7 cellular contexts compared by ENCODE assay signal in the genomic region with DNA sequence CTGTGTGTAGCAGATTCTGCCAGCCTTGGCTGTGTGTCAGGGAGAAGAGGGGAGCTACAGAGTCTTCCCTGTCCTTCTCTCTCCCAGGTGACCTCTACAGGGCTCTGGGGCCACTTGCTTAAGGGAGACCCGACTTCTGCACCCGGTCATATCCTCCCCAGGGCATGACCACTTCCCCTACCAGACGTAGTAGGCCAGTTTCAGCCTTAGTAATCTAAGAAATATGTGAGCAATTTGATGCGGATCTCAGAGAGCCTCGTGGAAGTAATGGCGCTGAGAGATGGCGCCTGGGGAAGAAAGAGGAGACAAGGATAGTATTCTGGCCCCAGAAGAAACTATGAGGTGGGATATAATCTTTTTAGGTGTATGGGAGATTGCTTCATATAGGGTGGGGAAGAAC. TPM values are rescaled to one million over a fixed set of nuclear protein-coding genes. Genes with fewer than 3 reads are reported as not detected.
DNase-seq lines count a peak whose midpoint lies in the region; ATAC-seq, FAIRE-seq and TF ChIP-seq lines count a peak whose summit lies in the region.

No MANE protein-coding gene starts in this region.

- no peak for TF ChIP-seq RAD21 in Ishikawa (IDR thresholded peaks at IDR 0.05; ENCODE audit: low read depth)

- H4K20me1 ChIP-seq in astrocyte (ENCODE audit: insufficient read depth, low read length), result peaks cover 23% of the 10 kb centered on the region

- TF ChIP-seq EP300 in Ishikawa (IDR thresholded peaks at IDR 0.05; ENCODE audit: borderline replicate concordance), result no peak

- H3K36me3 ChIP-seq in astrocyte (ENCODE audit: insufficient read depth, low read length), result no peaks in the 10 kb centered on the region
- H3K36me3 ChIP-seq in tibial artery, result no peaks in the 10 kb centered on the region

- peak overlapping the region; percentile 87 for H3K27ac ChIP-seq in astrocyte (ENCODE audit: low read depth, low read length)
- H3K27ac ChIP-seq in tibial artery, result peak overlapping the region; percentile 88 to 99

- H3K4me3 ChIP-seq in astrocyte (ENCODE audit: insufficient read depth, low read depth, low read length) (no peak overlapping the region), tibial artery (no peak overlapping the region)

- H3K36me3 Mint-ChIP-seq in astrocyte (ENCODE audit: low read depth, unreplicated experiment) (peaks cover 3% of the 10 kb centered on the region), T-helper 17 cell (ENCODE audit: low read depth) (no peaks in the 10 kb centered on the region)

- FAIRE-seq in astrocyte (lab: Jason Lieb, UNC), result peak; percentile 72

- DNase-seq in astrocyte (ENCODE audit: low read depth) (peak; percentile 91), kidney tubule cell (ENCODE audit: low spot score) (peak; percentile 89), tibial artery (peak in 1 of 2 donors; percentile 73), T-helper 17 cell (no peak)

- peak overlapping the region; percentile 59 for H3K9ac ChIP-seq in astrocyte (ENCODE audit: low read length)

- H3K4me1 ChIP-seq in astrocyte (ENCODE audit: insufficient read depth, low read length), result peaks cover 54% of the 10 kb centered on the region
- peaks cover 4 to 99% (median 94%) of the 10 kb centered on the region in 4 donors for H3K4me1 ChIP-seq in tibial artery

- peak overlapping the region; percentile 9 for H3K4me3 Mint-ChIP-seq in astrocyte (ENCODE audit: unreplicated experiment)
- H3K4me3 Mint-ChIP-seq in T-helper 17 cell, result no peak overlapping the region

- H3K27me3 Mint-ChIP-seq in astrocyte (ENCODE audit: low read depth, unreplicated experiment) (peaks cover 55% of the 10 kb centered on the region), T-helper 17 cell (peaks cover 33% of the 10 kb centered on the region)

- H3K27ac Mint-ChIP-seq in astrocyte (ENCODE audit: unreplicated experiment) (peak overlapping the region; percentile 53), T-helper 17 cell (no peak overlapping the region)

- intact Hi-C loops in tibial artery (cut with DNase I; ENCODE audit: low total_unique reads), result loop anchor here (5.0 kb wide), 1 partner anchor 40 kb away; a partner anchor contains a TSS

- ATAC-seq in GM21529 (IDR thresholded peaks at IDR 0.05; ENCODE audit: unreplicated experiment), result no peak
- no peak for ATAC-seq in HG03457 (IDR thresholded peaks at IDR 0.05; ENCODE audit: unreplicated experiment)
- ATAC-seq in T-helper 17 cell, result no peak

- peak overlapping the region; percentile 66 for H3K4me2 ChIP-seq in astrocyte (ENCODE audit: low read length)

- H3K9me3 ChIP-seq in astrocyte (ENCODE audit: insufficient read depth, low read depth, low read length) (no peaks in the 10 kb centered on the region), tibial artery (no peaks in the 10 kb centered on the region), T-helper 17 cell (ENCODE audit: control insufficient read depth, low read length, poor library complexity, severe bottlenecking) (no peaks in the 10 kb centered on the region)

- H2AFZ ChIP-seq in astrocyte (ENCODE audit: low read depth, low read length), result no peak overlapping the region

- H3K27me3 ChIP-seq in astrocyte (ENCODE audit: insufficient read depth, low read length) (no peaks in the 10 kb centered on the region), tibial artery (no peaks in the 10 kb centered on the region)

- peaks cover 94% of the 10 kb centered on the region for H3K79me2 ChIP-seq in astrocyte (ENCODE audit: insufficient read depth, low read length)

- TF ChIP-seq CTCF in astrocyte (IDR thresholded peaks at IDR 0.05; ENCODE audit: insufficient read depth, low read depth, low read length), result no peak
- no peak for TF ChIP-seq CTCF in tibial artery (IDR thresholded peaks at IDR 0.05)

- H3K9me3 Mint-ChIP-seq in astrocyte (ENCODE audit: unreplicated experiment), result peaks cover 5% of the 10 kb centered on the region

- peaks cover 29% of the 10 kb centered on the region for H3K4me1 Mint-ChIP-seq in astrocyte (ENCODE audit: low read depth, unreplicated experiment)
- peaks cover 3% of the 10 kb centered on the region for H3K4me1 Mint-ChIP-seq in T-helper 17 cell

TF ChIP-seq in Ishikawa, 13 proteins besides CTCF, POLR2A, EP300 and RAD21:
- TF ChIP-seq, protein P1, sequence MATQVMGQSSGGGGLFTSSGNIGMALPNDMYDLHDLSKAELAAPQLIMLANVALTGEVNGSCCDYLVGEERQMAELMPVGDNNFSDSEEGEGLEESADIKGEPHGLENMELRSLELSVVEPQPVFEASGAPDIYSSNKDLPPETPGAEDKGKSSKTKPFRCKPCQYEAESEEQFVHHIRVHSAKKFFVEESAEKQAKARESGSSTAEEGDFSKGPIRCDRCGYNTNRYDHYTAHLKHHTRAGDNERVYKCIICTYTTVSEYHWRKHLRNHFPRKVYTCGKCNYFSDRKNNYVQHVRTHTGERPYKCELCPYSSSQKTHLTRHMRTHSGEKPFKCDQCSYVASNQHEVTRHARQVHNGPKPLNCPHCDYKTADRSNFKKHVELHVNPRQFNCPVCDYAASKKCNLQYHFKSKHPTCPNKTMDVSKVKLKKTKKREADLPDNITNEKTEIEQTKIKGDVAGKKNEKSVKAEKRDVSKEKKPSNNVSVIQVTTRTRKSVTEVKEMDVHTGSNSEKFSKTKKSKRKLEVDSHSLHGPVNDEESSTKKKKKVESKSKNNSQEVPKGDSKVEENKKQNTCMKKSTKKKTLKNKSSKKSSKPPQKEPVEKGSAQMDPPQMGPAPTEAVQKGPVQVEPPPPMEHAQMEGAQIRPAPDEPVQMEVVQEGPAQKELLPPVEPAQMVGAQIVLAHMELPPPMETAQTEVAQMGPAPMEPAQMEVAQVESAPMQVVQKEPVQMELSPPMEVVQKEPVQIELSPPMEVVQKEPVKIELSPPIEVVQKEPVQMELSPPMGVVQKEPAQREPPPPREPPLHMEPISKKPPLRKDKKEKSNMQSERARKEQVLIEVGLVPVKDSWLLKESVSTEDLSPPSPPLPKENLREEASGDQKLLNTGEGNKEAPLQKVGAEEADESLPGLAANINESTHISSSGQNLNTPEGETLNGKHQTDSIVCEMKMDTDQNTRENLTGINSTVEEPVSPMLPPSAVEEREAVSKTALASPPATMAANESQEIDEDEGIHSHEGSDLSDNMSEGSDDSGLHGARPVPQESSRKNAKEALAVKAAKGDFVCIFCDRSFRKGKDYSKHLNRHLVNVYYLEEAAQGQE (IDR thresholded peaks at IDR 0.05; ENCODE audit: low read depth), result no peak
- TF ChIP-seq, protein P2, sequence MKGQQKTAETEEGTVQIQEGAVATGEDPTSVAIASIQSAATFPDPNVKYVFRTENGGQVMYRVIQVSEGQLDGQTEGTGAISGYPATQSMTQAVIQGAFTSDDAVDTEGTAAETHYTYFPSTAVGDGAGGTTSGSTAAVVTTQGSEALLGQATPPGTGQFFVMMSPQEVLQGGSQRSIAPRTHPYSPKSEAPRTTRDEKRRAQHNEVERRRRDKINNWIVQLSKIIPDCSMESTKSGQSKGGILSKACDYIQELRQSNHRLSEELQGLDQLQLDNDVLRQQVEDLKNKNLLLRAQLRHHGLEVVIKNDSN (IDR thresholded peaks at IDR 0.05), result no peak
- peak; percentile 70 for TF ChIP-seq TEAD4 (IDR thresholded peaks at IDR 0.05)

RNA-seq across cellular contexts. Expression of a gene that starts 41.9 kb away (rescaled TPM):
- total RNA-seq in astrocyte (8.4 and 9.6 TPM in 2 replicates), T-helper 17 cell (under 1 TPM; 0.75 to 0.86 TPM)

Comparison
In these comparisons a context has a peak if more than half of its experiments do, and no peak if none do; other contexts are left out.
1. DNase-seq: peak in astrocyte (single experiment) and kidney tubule cell (single experiment); none in T-helper 17 cell (0 of 3).